In genomic region chr19:12802267-12803106, GRCh38 we compare ENCODE assay signal across 8 cellular contexts. TPM values are rescaled to one million over a fixed set of nuclear protein-coding genes. Genes with fewer than 3 reads are reported as not detected.
DNase-seq lines count a peak whose midpoint lies in the region; ATAC-seq, FAIRE-seq and TF ChIP-seq lines count a peak whose summit lies in the region.

No MANE protein-coding gene starts in this region.

- H3K36me3 ChIP-seq in hepatocyte (replicated peaks; ENCODE audit: insufficient read depth, low read depth): no peaks in the 10 kb centered on the region

- peak overlapping the region; percentile 99 for H3K4me2 ChIP-seq in hepatocyte

- H3K4me3 ChIP-seq in HL-60 (replicated peaks; ENCODE audit: insufficient read depth, low read length) (peak overlapping the region; percentile 43), hepatocyte (peak overlapping the region; percentile 98)

- intact Hi-C loops in activated T-helper 2 cell treated with anti-CD3 and anti-CD28 coated beads, Interferon-gamma antibody, Interleukin-2, Interleukin-4, amounts not matched to agents 10 μg/mL and 5 μg/mL and 100 μg/mL, durations not matched to agents 14 hours and 24 hours and 36 hours (cut with micrococcal nuclease): no loop called here

- peak overlapping the region; percentile 91 for H3K4me3 Mint-ChIP-seq in activated T-helper 2 cell treated with anti-CD3 and anti-CD28 coated beads, Interferon-gamma antibody, Interleukin-2, Interleukin-4, amounts not matched to agents 10 μg/mL and 5 μg/mL and 100 μg/mL, durations not matched to agents 14 hours and 24 hours and 36 hours (ENCODE audit: low read depth)
- H3K4me3 Mint-ChIP-seq in stimulated activated naive B cell treated with anti-CD40 and anti-IgM and Interleukin-4, amounts not matched to agents 10 μg/mL and 1 μg/mL and 100 μg/mL, for 72 hours: peak overlapping the region; percentile 86 to 90

- WGBS in hepatocyte (ENCODE audit: low lambda C conversion rate, missing lambda C conversion rate): 55% methylated on average over 22 of the region's 22 CpGs

- H3K27me3 Mint-ChIP-seq in activated T-helper 2 cell treated with anti-CD3 and anti-CD28 coated beads, Interferon-gamma antibody, Interleukin-2, Interleukin-4, amounts not matched to agents 10 μg/mL and 5 μg/mL and 100 μg/mL, durations not matched to agents 14 hours and 24 hours and 36 hours (ENCODE audit: low read depth): no peaks in the 10 kb centered on the region
- peaks cover 0 to 7% of the 10 kb centered on the region in 2 donors for H3K27me3 Mint-ChIP-seq in stimulated activated naive B cell treated with anti-CD40 and anti-IgM and Interleukin-4, amounts not matched to agents 10 μg/mL and 1 μg/mL and 100 μg/mL, for 72 hours

- no peak for FAIRE-seq in RCC 7860 (lab: Jason Lieb, UNC)

- H3K9me2 ChIP-seq in hepatocyte (replicated peaks; ENCODE audit: insufficient read depth): no peaks in the 10 kb centered on the region

- DNase-seq in HL-60 (ENCODE audit: low read depth in 1 of 2, low spot score in 1 of 2) (no peak), hepatocyte (ENCODE audit: low spot score) (no peak), NCI-H2081 treated with DMSO at 0.1 percent for 48 hours (lab: John Stamatoyannopoulos, UW) (no peak), DMS153 (lab: John Stamatoyannopoulos, UW) (no peak), RCC 7860 (ENCODE audit: low spot score) (no peak)
- DNase-seq in activated T-helper 2 cell treated with anti-CD3 and anti-CD28 coated beads, Interferon-gamma antibody, Interleukin-2, Interleukin-4, amounts not matched to agents 10 μg/mL and 5 μg/mL and 100 μg/mL, durations not matched to agents 14 hours and 24 hours and 36 hours (ENCODE audit: low spot score): no peak
- DNase-seq in stimulated activated naive B cell treated with anti-CD40 and anti-IgM and Interleukin-4, amounts not matched to agents 10 μg/mL and 1 μg/mL and 100 μg/mL, for 72 hours: no peak

- H4K20me1 ChIP-seq in hepatocyte (ENCODE audit: insufficient read depth, poor library complexity, severe bottlenecking): peaks cover 6% of the 10 kb centered on the region

- ATAC-seq in stimulated activated naive B cell treated with anti-CD40 and anti-IgM and Interleukin-4, amounts not matched to agents 10 μg/mL and 1 μg/mL and 100 μg/mL, for 72 hours (replicated peaks): no peak
- ATAC-seq in GM21786 (IDR thresholded peaks at IDR 0.05; ENCODE audit: unreplicated experiment): no peak

- H3K9me3 Mint-ChIP-seq in activated T-helper 2 cell treated with anti-CD3 and anti-CD28 coated beads, Interferon-gamma antibody, Interleukin-2, Interleukin-4, amounts not matched to agents 10 μg/mL and 5 μg/mL and 100 μg/mL, durations not matched to agents 14 hours and 24 hours and 36 hours: no peaks in the 10 kb centered on the region
- H3K9me3 Mint-ChIP-seq in stimulated activated naive B cell treated with anti-CD40 and anti-IgM and Interleukin-4, amounts not matched to agents 10 μg/mL and 1 μg/mL and 100 μg/mL, for 72 hours: no peaks in the 10 kb centered on the region

- H3K4me1 Mint-ChIP-seq in activated T-helper 2 cell treated with anti-CD3 and anti-CD28 coated beads, Interferon-gamma antibody, Interleukin-2, Interleukin-4, amounts not matched to agents 10 μg/mL and 5 μg/mL and 100 μg/mL, durations not matched to agents 14 hours and 24 hours and 36 hours (ENCODE audit: low read depth): peaks cover 21% of the 10 kb centered on the region
- peaks cover 28 to 33% of the 10 kb centered on the region in 2 donors for H3K4me1 Mint-ChIP-seq in stimulated activated naive B cell treated with anti-CD40 and anti-IgM and Interleukin-4, amounts not matched to agents 10 μg/mL and 1 μg/mL and 100 μg/mL, for 72 hours

- no peak overlapping the region for H3K27ac ChIP-seq in HL-60 (replicated peaks)
- H3K27ac ChIP-seq in hepatocyte: no peak overlapping the region

- peak overlapping the region; percentile 51 for H3K27ac Mint-ChIP-seq in activated T-helper 2 cell treated with anti-CD3 and anti-CD28 coated beads, Interferon-gamma antibody, Interleukin-2, Interleukin-4, amounts not matched to agents 10 μg/mL and 5 μg/mL and 100 μg/mL, durations not matched to agents 14 hours and 24 hours and 36 hours
- H3K27ac Mint-ChIP-seq in stimulated activated naive B cell treated with anti-CD40 and anti-IgM and Interleukin-4, amounts not matched to agents 10 μg/mL and 1 μg/mL and 100 μg/mL, for 72 hours: peak overlapping the region; percentile 43

- no peaks in the 10 kb centered on the region for H3K9me3 ChIP-seq in hepatocyte (ENCODE audit: low read depth)

- peak overlapping the region; percentile 91 for H2AFZ ChIP-seq in hepatocyte

- TF ChIP-seq CTCF in HL-60 (IDR thresholded peaks at IDR 0.05; ENCODE audit: insufficient read depth, low read length) (no peak), hepatocyte (IDR thresholded peaks at IDR 0.05; ENCODE audit: poor library complexity) (no peak)

- H3K36me3 Mint-ChIP-seq in activated T-helper 2 cell treated with anti-CD3 and anti-CD28 coated beads, Interferon-gamma antibody, Interleukin-2, Interleukin-4, amounts not matched to agents 10 μg/mL and 5 μg/mL and 100 μg/mL, durations not matched to agents 14 hours and 24 hours and 36 hours (ENCODE audit: low read depth): peaks cover 27% of the 10 kb centered on the region
- H3K36me3 Mint-ChIP-seq in stimulated activated naive B cell treated with anti-CD40 and anti-IgM and Interleukin-4, amounts not matched to agents 10 μg/mL and 1 μg/mL and 100 μg/mL, for 72 hours: peaks cover 0 to 7% of the 10 kb centered on the region in 2 donors

- peaks cover 24% of the 10 kb centered on the region for H3K79me2 ChIP-seq in hepatocyte

- peaks cover 6% of the 10 kb centered on the region for H3K27me3 ChIP-seq in HL-60 (ENCODE audit: insufficient read depth, poor library complexity, severe bottlenecking)
- H3K27me3 ChIP-seq in hepatocyte: no peaks in the 10 kb centered on the region

- peaks cover 14% of the 10 kb centered on the region for H3K4me1 ChIP-seq in hepatocyte (ENCODE audit: insufficient read depth)

RNA-seq across cellular contexts. Expression of gene THSD8, which starts 0.6 kb away (rescaled TPM):
- total RNA-seq in activated T-helper 2 cell treated with anti-CD3 and anti-CD28 coated beads, Interferon-gamma antibody, Interleukin-2, Interleukin-4, amounts not matched to agents 10 μg/mL and 5 μg/mL and 100 μg/mL, durations not matched to agents 14 hours and 24 hours and 36 hours: 28.6 and 29.8 TPM in 2 replicates
- total RNA-seq in hepatocyte: not detected in 2 replicates
- 5.1 and 5.7 TPM in 2 replicates for polyA plus RNA-seq in hepatocyte

RNA-seq across cellular contexts. Expression of gene PRDX2, which starts 0.9 kb away (rescaled TPM):
- total RNA-seq in activated T-helper 2 cell treated with anti-CD3 and anti-CD28 coated beads, Interferon-gamma antibody, Interleukin-2, Interleukin-4, amounts not matched to agents 10 μg/mL and 5 μg/mL and 100 μg/mL, durations not matched to agents 14 hours and 24 hours and 36 hours: 274 and 279 TPM in 2 replicates
- 497 and 589 TPM in 2 replicates for total RNA-seq in hepatocyte
- polyA plus RNA-seq in hepatocyte: 581 and 582 TPM in 2 replicates

RNA-seq across cellular contexts. Expression of gene RNASEH2A, which starts 3.9 kb away (rescaled TPM):
- 38.3 and 40.6 TPM in 2 replicates for total RNA-seq in activated T-helper 2 cell treated with anti-CD3 and anti-CD28 coated beads, Interferon-gamma antibody, Interleukin-2, Interleukin-4, amounts not matched to agents 10 μg/mL and 5 μg/mL and 100 μg/mL, durations not matched to agents 14 hours and 24 hours and 36 hours
- 8.3 and 9.3 TPM in 2 replicates for total RNA-seq in hepatocyte
- polyA plus RNA-seq in hepatocyte: 20.4 and 25.7 TPM in 2 replicates

RNA-seq across cellular contexts. Expression of gene JUNB, which starts 11.2 kb away (rescaled TPM):
- total RNA-seq in activated T-helper 2 cell treated with anti-CD3 and anti-CD28 coated beads, Interferon-gamma antibody, Interleukin-2, Interleukin-4, amounts not matched to agents 10 μg/mL and 5 μg/mL and 100 μg/mL, durations not matched to agents 14 hours and 24 hours and 36 hours: 333 and 351 TPM in 2 replicates
- total RNA-seq in hepatocyte: 343 and 399 TPM in 2 replicates
- 539 and 633 TPM in 2 replicates for polyA plus RNA-seq in hepatocyte

RNA-seq across cellular contexts. Expression of gene HOOK2, which starts 27.1 kb away (rescaled TPM):
- 18.3 and 25.1 TPM in 2 replicates for total RNA-seq in activated T-helper 2 cell treated with anti-CD3 and anti-CD28 coated beads, Interferon-gamma antibody, Interleukin-2, Interleukin-4, amounts not matched to agents 10 μg/mL and 5 μg/mL and 100 μg/mL, durations not matched to agents 14 hours and 24 hours and 36 hours
- 44.3 and 70.5 TPM in 2 replicates for total RNA-seq in hepatocyte
- polyA plus RNA-seq in hepatocyte: 113 and 128 TPM in 2 replicates

Comparison
In these comparisons a context has a peak if more than half of its experiments do, and no peak if none do; other contexts are left out.
1. RNA of gene THSD8, which starts 0.6 kb away (total RNA-seq): 28.6 to 29.8 TPM in activated T-helper 2 cell treated with anti-CD3 and anti-CD28 coated beads, Interferon-gamma antibody, Interleukin-2, Interleukin-4, amounts not matched to agents 10 μg/mL and 5 μg/mL and 100 μg/mL, durations not matched to agents 14 hours and 24 hours and 36 hours; not detected in hepatocyte; every median in the first group is over 10 times any median in the second.